Comparison of ENCODE assay signal across 1 cellular context in the genomic region with DNA sequence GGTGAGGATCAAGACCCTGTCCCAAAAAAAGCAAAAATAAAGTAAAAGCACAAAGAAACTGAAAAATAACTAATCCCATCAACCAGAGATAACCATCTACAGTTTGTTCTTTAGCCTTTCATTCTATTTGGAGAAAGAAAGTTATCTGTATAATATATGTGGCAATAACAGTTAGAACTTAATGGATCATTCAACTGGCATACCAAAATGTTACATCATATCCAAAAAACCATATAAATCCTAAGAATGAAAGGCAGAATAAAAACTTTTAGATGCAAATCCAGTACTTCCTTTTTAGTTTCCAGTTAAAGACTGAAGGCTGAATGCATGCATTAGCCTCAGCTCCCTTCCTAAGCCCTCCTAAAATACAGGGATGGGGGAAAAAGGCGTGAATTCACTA.
TF ChIP-seq lines count a peak whose summit lies in the region.

No MANE protein-coding gene starts in this region.

TF ChIP-seq in HCT116, 20 proteins besides CTCF, POLR2A, EP300 and RAD21:
- TF ChIP-seq REST (IDR thresholded peaks at IDR 0.05; ENCODE audit: low read depth): no peak
- no peak for TF ChIP-seq ZNF274 (IDR thresholded peaks at IDR 0.05; ENCODE audit: low read depth, low read length)
- TF ChIP-seq MAX (IDR thresholded peaks at IDR 0.05): no peak
- no peak for TF ChIP-seq ZFX (IDR thresholded peaks at IDR 0.05)
- TF ChIP-seq, protein P1, sequence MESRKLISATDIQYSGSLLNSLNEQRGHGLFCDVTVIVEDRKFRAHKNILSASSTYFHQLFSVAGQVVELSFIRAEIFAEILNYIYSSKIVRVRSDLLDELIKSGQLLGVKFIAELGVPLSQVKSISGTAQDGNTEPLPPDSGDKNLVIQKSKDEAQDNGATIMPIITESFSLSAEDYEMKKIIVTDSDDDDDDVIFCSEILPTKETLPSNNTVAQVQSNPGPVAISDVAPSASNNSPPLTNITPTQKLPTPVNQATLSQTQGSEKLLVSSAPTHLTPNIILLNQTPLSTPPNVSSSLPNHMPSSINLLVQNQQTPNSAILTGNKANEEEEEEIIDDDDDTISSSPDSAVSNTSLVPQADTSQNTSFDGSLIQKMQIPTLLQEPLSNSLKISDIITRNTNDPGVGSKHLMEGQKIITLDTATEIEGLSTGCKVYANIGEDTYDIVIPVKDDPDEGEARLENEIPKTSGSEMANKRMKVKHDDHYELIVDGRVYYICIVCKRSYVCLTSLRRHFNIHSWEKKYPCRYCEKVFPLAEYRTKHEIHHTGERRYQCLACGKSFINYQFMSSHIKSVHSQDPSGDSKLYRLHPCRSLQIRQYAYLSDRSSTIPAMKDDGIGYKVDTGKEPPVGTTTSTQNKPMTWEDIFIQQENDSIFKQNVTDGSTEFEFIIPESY (IDR thresholded peaks at IDR 0.05; ENCODE audit: extremely low read depth, insufficient replicate concordance, low read length): no peak
- no peak for TF ChIP-seq ELF1 (IDR thresholded peaks at IDR 0.05; ENCODE audit: borderline replicate concordance, low read depth)
- TF ChIP-seq CEBPB (IDR thresholded peaks at IDR 0.05; ENCODE audit: low read depth): no peak
- TF ChIP-seq EGR1 (IDR thresholded peaks at IDR 0.05; ENCODE audit: low read depth): no peak
- TF ChIP-seq POLR2AphosphoS5 (IDR thresholded peaks at IDR 0.05; ENCODE audit: low read depth, low read length): no peak
- no peak for TF ChIP-seq FOSL1 (IDR thresholded peaks at IDR 0.05; ENCODE audit: low read depth)
- TF ChIP-seq SRF (IDR thresholded peaks at IDR 0.05; ENCODE audit: low read depth): no peak
- TF ChIP-seq EZH2phosphoT487 (IDR thresholded peaks at IDR 0.05; ENCODE audit: borderline replicate concordance): no peak
- no peak for TF ChIP-seq YY1 (IDR thresholded peaks at IDR 0.05; ENCODE audit: extremely low read depth, insufficient replicate concordance, low read depth, low read length)
- no peak for TF ChIP-seq CBX3 (IDR thresholded peaks at IDR 0.05; ENCODE audit: low read depth)
